Comparison of ENCODE assay signal across 16 cellular contexts in genomic region chr11:134196756-134197155, GRCh38.
"Had no signal": no experiment of that assay in that cellular context is flagged by ENCODE, and none has a peak within 500 bp of the region (broad histone marks: within the 10 kb centered on the region; RNA-seq: fewer than 3 reads in every experiment).

No MANE protein-coding gene starts in this region.

- H3K27me3 ChIP-seq: pancreas, right lobe of liver, stomach, testis had no signal

- H3K4me1 Mint-ChIP-seq: activated B cell treated with CpG ODN at 0.5 μM for 24 hours, naive B cell had no signal

- DNase-seq: activated B cell treated with CpG ODN at 0.5 μM for 24 hours; activated CD4-positive, alpha-beta T cell treated with anti-CD3 and anti-CD28 coated beads, Interleukin-2, amount 50 U/mL, for 1 hour; activated naive CD4-positive, alpha-beta T cell treated with anti-CD3 and anti-CD28 coated beads for 36 hours; activated T-cell treated with anti-CD3 and anti-CD28 coated beads, Interleukin-2, amount 50 U/mL, for 4 hours; aorta; effector CD8-positive, alpha-beta T cell; mesenchymal stem cell; mucosa of descending colon; naive B cell; pancreas; right lobe of liver; small intestine; stimulated activated CD4-positive, alpha-beta T cell treated with anti-CD3 and anti-CD28 coated beads, Interleukin-4, amount 100 ng/mL, for 1 hour; stomach; testis had no signal

- H3K4me1 ChIP-seq: pancreas, right lobe of liver, stomach, testis had no signal

- H3K9me3 Mint-ChIP-seq: activated B cell treated with CpG ODN at 0.5 μM for 24 hours; activated naive CD4-positive, alpha-beta T cell treated with anti-CD3 and anti-CD28 coated beads for 36 hours; activated T-cell treated with anti-CD3 and anti-CD28 coated beads, Interleukin-2, amount 50 U/mL, for 4 hours; naive B cell; type B pancreatic cell had no signal

- H3K27ac Mint-ChIP-seq: activated B cell treated with CpG ODN at 0.5 μM for 24 hours; activated naive CD4-positive, alpha-beta T cell treated with anti-CD3 and anti-CD28 coated beads for 36 hours; type B pancreatic cell had no signal

- H3K27ac ChIP-seq: pancreas, right lobe of liver, stomach, testis had no signal

- ATAC-seq: activated T-cell treated with anti-CD3 and anti-CD28 coated beads, Interleukin-2, amount 50 U/mL, for 4 hours; mucosa of descending colon; pancreas; right lobe of liver had no signal

- H3K4me3 Mint-ChIP-seq: activated B cell treated with CpG ODN at 0.5 μM for 24 hours; activated naive CD4-positive, alpha-beta T cell treated with anti-CD3 and anti-CD28 coated beads for 36 hours; activated T-cell treated with anti-CD3 and anti-CD28 coated beads, Interleukin-2, amount 50 U/mL, for 4 hours; naive B cell; type B pancreatic cell had no signal

- H3K27me3 Mint-ChIP-seq: activated B cell treated with CpG ODN at 0.5 μM for 24 hours, naive B cell, type B pancreatic cell had no signal

- H3K9me3 ChIP-seq: mucosa of descending colon, pancreas, right lobe of liver, stomach, testis had no signal

- H3K4me3 ChIP-seq: mucosa of descending colon, pancreas, right lobe of liver, stomach, testis had no signal
